Comparison of ENCODE assay signal across 23 cellular contexts in genomic region chr1:61204528-61204927, GRCh38.
DNase-seq lines count a peak whose midpoint lies in the region; ATAC-seq, FAIRE-seq and TF ChIP-seq lines count a peak whose summit lies in the region.
"Had no signal": no experiment of that assay in that cellular context is flagged by ENCODE, and none has a peak within 500 bp of the region (broad histone marks: within the 10 kb centered on the region; RNA-seq: fewer than 3 reads in every experiment).

No MANE protein-coding gene starts in this region.

- H3K4me3 ChIP-seq in Peyer's patch, result no peak overlapping the region
- H3K4me3 ChIP-seq in ascending aorta, result no peak overlapping the region
- no peak overlapping the region for H3K4me3 ChIP-seq in hepatocyte
- H3K4me3 ChIP-seq in small intestine (ENCODE audit: low read depth in 1 of 2, low read length in 2 of 2), result no peak overlapping the region
- no peak overlapping the region for H3K4me3 ChIP-seq in upper lobe of left lung
- H3K4me3 ChIP-seq: BLaER1, GM12878, GM23248 had no signal

- no peaks in the 10 kb centered on the region for H3K9me2 ChIP-seq in hepatocyte (replicated peaks; ENCODE audit: insufficient read depth)

- intact Hi-C loops in ascending aorta (cut with DNase I), result no loop called here

- H2AFZ ChIP-seq in hepatocyte, result no peak overlapping the region

- no peaks in the 10 kb centered on the region for H3K36me3 ChIP-seq in Peyer's patch
- H3K36me3 ChIP-seq in ascending aorta, result no peaks in the 10 kb centered on the region
- H3K36me3 ChIP-seq in hepatocyte (replicated peaks; ENCODE audit: insufficient read depth, low read depth), result no peaks in the 10 kb centered on the region
- no peaks in the 10 kb centered on the region for H3K36me3 ChIP-seq in small intestine (ENCODE audit: control insufficient read depth in 2 of 2, insufficient read depth in 2 of 2, low read length in 2 of 2)
- no peaks in the 10 kb centered on the region for H3K36me3 ChIP-seq in upper lobe of left lung
- H3K36me3 ChIP-seq: BLaER1 had no signal

- no peak for TF ChIP-seq CTCF in Peyer's patch (IDR thresholded peaks at IDR 0.05)
- no peak for TF ChIP-seq CTCF in ascending aorta (IDR thresholded peaks at IDR 0.05)
- TF ChIP-seq CTCF in hepatocyte (IDR thresholded peaks at IDR 0.05; ENCODE audit: poor library complexity), result no peak
- no peak for TF ChIP-seq CTCF in upper lobe of left lung (IDR thresholded peaks at IDR 0.05)

- no peak for ATAC-seq in GM21786 (IDR thresholded peaks at IDR 0.05; ENCODE audit: unreplicated experiment)
- ATAC-seq in upper lobe of left lung (ENCODE audit: low FRiP score in 2 of 2), result no peak
- ATAC-seq: GM12878 had no signal

- H4K20me1 ChIP-seq in hepatocyte (ENCODE audit: insufficient read depth, poor library complexity, severe bottlenecking), result no peaks in the 10 kb centered on the region
- H4K20me1 ChIP-seq: BLaER1 had no signal

- H3K4me2 ChIP-seq in hepatocyte, result no peak overlapping the region
- H3K4me2 ChIP-seq: BLaER1 had no signal

- no peak for FAIRE-seq in small intestine (lab: Jason Lieb, UNC)
- FAIRE-seq: A204.1, D721Med, GM12878, GM19239, H1 had no signal

- H3K4me1 ChIP-seq in Peyer's patch, result no peaks in the 10 kb centered on the region
- peaks cover 0 to 42% of the 10 kb centered on the region in 2 donors for H3K4me1 ChIP-seq in ascending aorta
- peaks cover 4% of the 10 kb centered on the region for H3K4me1 ChIP-seq in hepatocyte (ENCODE audit: insufficient read depth)
- H3K4me1 ChIP-seq in small intestine (ENCODE audit: control insufficient read depth in 2 of 2, insufficient read depth in 1 of 2, low read depth in 1 of 2, low read length in 1 of 2), result no peaks in the 10 kb centered on the region
- peaks cover 0 to 6% (median 3%) of the 10 kb centered on the region in 4 donors for H3K4me1 ChIP-seq in upper lobe of left lung

- H3K79me2 ChIP-seq in hepatocyte, result peaks cover 58% of the 10 kb centered on the region

- TF ChIP-seq EP300 in upper lobe of left lung (IDR thresholded peaks at IDR 0.05), result no peak

- DNase-seq in Peyer's patch (peak in 2 of 3 donors; percentile 51 to 60), ascending aorta (ENCODE audit: low spot score in 2 of 2) (no peak), hepatocyte (ENCODE audit: low spot score) (peak; percentile 28), small intestine (peak; percentile 61), upper lobe of left lung (no peak), epidermal melanocyte (ENCODE audit: insufficient read length, low spot score) (no peak), GM19240 (ENCODE audit: insufficient read length, low spot score) (no peak)
- DNase-seq: CD4-positive, alpha-beta T cell; CD8-positive, alpha-beta memory T cell; DMS 273 treated with DMSO at 0.1 percent for 48 hours; DMS79; EL; GDM1; GM23248; H7; HCEC 1CT had no signal

- no peaks in the 10 kb centered on the region for H3K27me3 ChIP-seq in Peyer's patch
- H3K27me3 ChIP-seq in ascending aorta, result no peaks in the 10 kb centered on the region
- H3K27me3 ChIP-seq in hepatocyte, result no peaks in the 10 kb centered on the region
- no peaks in the 10 kb centered on the region for H3K27me3 ChIP-seq in small intestine (ENCODE audit: control insufficient read depth in 2 of 2, insufficient read depth in 2 of 2, low read length in 2 of 2)
- no peaks in the 10 kb centered on the region for H3K27me3 ChIP-seq in upper lobe of left lung
- H3K27me3 ChIP-seq: BLaER1 had no signal

- TF ChIP-seq POLR2A in Peyer's patch (IDR thresholded peaks at IDR 0.05) (no peak), upper lobe of left lung (IDR thresholded peaks at IDR 0.05) (no peak)

- H3K9me3 ChIP-seq in Peyer's patch (no peaks in the 10 kb centered on the region), ascending aorta (no peaks in the 10 kb centered on the region), hepatocyte (ENCODE audit: low read depth) (no peaks in the 10 kb centered on the region), small intestine (ENCODE audit: control insufficient read depth, low read depth) (no peaks in the 10 kb centered on the region), upper lobe of left lung (no peaks in the 10 kb centered on the region)
- H3K9me3 ChIP-seq: BLaER1 had no signal

- H3K27ac ChIP-seq in Peyer's patch, result no peak overlapping the region
- peak overlapping the region; percentile 51 to 66 for H3K27ac ChIP-seq in ascending aorta
- H3K27ac ChIP-seq in hepatocyte, result no peak overlapping the region
- no peak overlapping the region for H3K27ac ChIP-seq in small intestine (ENCODE audit: low read depth in 1 of 2, low read length in 1 of 2)
- no peak overlapping the region for H3K27ac ChIP-seq in upper lobe of left lung
- H3K27ac ChIP-seq: BLaER1, GM23248 had no signal

- 95% methylated on average over 1 of the region's 1 CpG for WGBS in hepatocyte (ENCODE audit: low lambda C conversion rate, missing lambda C conversion rate)
- 97 to 100% (median 98%) methylated on average over 1 of the region's 1 CpG for WGBS in small intestine, 3 donors
- 97 to 100% methylated on average over 1 of the region's 1 CpG for WGBS in upper lobe of left lung, 2 donors

Comparison
In these comparisons a context has a peak if more than half of its experiments do, and no peak if none do; other contexts are left out.
1. DNase-seq: peak in Peyer's patch (2 of 3), hepatocyte (single experiment) and small intestine (single experiment); none in ascending aorta (0 of 2), upper lobe of left lung (0 of 2), epidermal melanocyte (single experiment) and GM19240 (single experiment).
2. H3K27ac ChIP-seq: peak in ascending aorta (2 of 2); none in Peyer's patch (0 of 4), hepatocyte (single experiment), small intestine (0 of 2) and upper lobe of left lung (0 of 4).